16 cellular contexts compared by ENCODE assay signal in the genomic region with DNA sequence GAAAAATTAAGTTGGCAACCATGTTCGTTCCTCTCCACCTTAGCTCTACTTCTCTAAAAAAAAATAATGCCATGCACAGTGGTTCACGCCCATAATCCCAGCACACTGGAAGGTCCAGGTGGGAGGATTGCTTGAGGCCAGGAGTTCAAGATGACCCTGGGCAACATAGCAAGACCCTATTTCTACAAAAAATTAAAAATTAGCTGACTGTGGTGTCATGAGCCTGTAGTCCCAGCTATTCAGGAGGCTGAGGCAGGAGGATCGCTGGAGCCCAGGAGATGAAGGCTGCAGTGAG. TPM values are rescaled to one million over a fixed set of nuclear protein-coding genes. Genes with fewer than 3 reads are reported as not detected.
A peak's percentile ranks its signal among the peaks of the same experiment; 100 is the strongest.
DNase-seq lines count a peak whose midpoint lies in the region; TF ChIP-seq lines count a peak whose summit lies in the region.
"Had no signal": no experiment of that assay in that cellular context is flagged by ENCODE, and none has a peak within 500 bp of the region (broad histone marks: within the 10 kb centered on the region; RNA-seq: fewer than 3 reads in every experiment).

No MANE protein-coding gene starts in this region.

- no peaks in the 10 kb centered on the region for H3K79me2 ChIP-seq in hepatocyte

- POLR2A ChIA-PET in MCF 10A (lab: Yijun Ruan, JAX), result interaction anchor here (1.2 kb wide), 1 partner anchor 20 kb away, joined by 3 read pairs; no protein-coding TSS in a partner anchor
- POLR2A ChIA-PET in RWPE1 (lab: Yijun Ruan, JAX; ENCODE audit: low non-redundant PET), result no interaction called here

- H3K9me3 Mint-ChIP-seq in MCF 10A (ENCODE audit: unreplicated experiment), result no peaks in the 10 kb centered on the region
- H3K9me3 Mint-ChIP-seq: CD8-positive, alpha-beta T cell; HFFc6 had no signal

- H3K36me3 ChIP-seq in breast epithelium (no peaks in the 10 kb centered on the region), hepatocyte (replicated peaks; ENCODE audit: insufficient read depth, low read depth) (no peaks in the 10 kb centered on the region)

- no peaks in the 10 kb centered on the region for H3K36me3 Mint-ChIP-seq in MCF 10A (ENCODE audit: insufficient read depth, unreplicated experiment)
- H3K36me3 Mint-ChIP-seq: CD14-positive monocyte; CD8-positive, alpha-beta T cell had no signal

- H3K27ac ChIP-seq in breast epithelium (peak overlapping the region; percentile 68 to 74), RWPE1 (peak overlapping the region; percentile 79), hepatocyte (peak overlapping the region; percentile 95)
- H3K27ac ChIP-seq: 22Rv1 had no signal

- H3K4me3 ChIP-seq in breast epithelium (no peak overlapping the region), hepatocyte (no peak overlapping the region)

- TF ChIP-seq POLR2A in breast epithelium (IDR thresholded peaks at IDR 0.05), result no peak

- H3K4me1 ChIP-seq in breast epithelium (peaks cover 5 to 6% of the 10 kb centered on the region in 2 donors), hepatocyte (ENCODE audit: insufficient read depth) (peaks cover 16% of the 10 kb centered on the region)

- peaks cover 2% of the 10 kb centered on the region for H3K27me3 Mint-ChIP-seq in MCF 10A (ENCODE audit: insufficient read depth, unreplicated experiment)

- TF ChIP-seq CTCF in breast epithelium (IDR thresholded peaks at IDR 0.05) (no peak), MCF 10A (IDR thresholded peaks at IDR 0.05; ENCODE audit: unreplicated experiment) (no peak), RWPE1 (conservative IDR thresholded peaks at IDR 0.05; ENCODE audit: low read depth) (no peak), hepatocyte (IDR thresholded peaks at IDR 0.05; ENCODE audit: poor library complexity) (no peak)

- CTCF ChIA-PET in MCF 10A (lab: Yijun Ruan, JAX) (interaction anchor here (2.9 kb wide), 1 partner anchor 50 kb away, joined by 10 read pairs; no protein-coding TSS in a partner anchor), RWPE1 (lab: Yijun Ruan, JAX) (no interaction called here)

- H3K4me1 Mint-ChIP-seq in MCF 10A (ENCODE audit: insufficient read depth, unreplicated experiment), result peaks cover 16% of the 10 kb centered on the region
- H3K4me1 Mint-ChIP-seq: IgD-negative memory B cell had no signal

- BruUV-seq in MCF 10A (replicated peaks; lab: Mats Ljungman, UMichigan), result no TSS peak

- intact Hi-C loops in breast epithelium (cut with DNase I; ENCODE audit: low total_unique reads), result no loop called here
- intact Hi-C loops in MCF 10A (cut with micrococcal nuclease), result loop anchor here (2.0 to 10.0 kb wide), 2 partner anchors 47 to 1265 kb away; no protein-coding TSS in a partner anchor

- no peak overlapping the region for H3K27ac Mint-ChIP-seq in MCF 10A (ENCODE audit: low read depth, unreplicated experiment)
- H3K27ac Mint-ChIP-seq: CD8-positive, alpha-beta T cell; HFFc6; IgD-negative memory B cell had no signal

- H3K4me3 Mint-ChIP-seq in MCF 10A (ENCODE audit: unreplicated experiment), result no peak overlapping the region
- H3K4me3 Mint-ChIP-seq: CD8-positive, alpha-beta T cell; HFFc6; IgD-negative memory B cell had no signal

- H2AFZ ChIP-seq in hepatocyte, result no peak overlapping the region

- H3K27me3 ChIP-seq in breast epithelium (no peaks in the 10 kb centered on the region), hepatocyte (no peaks in the 10 kb centered on the region)

- H3K9me3 ChIP-seq in breast epithelium (no peaks in the 10 kb centered on the region), hepatocyte (ENCODE audit: low read depth) (no peaks in the 10 kb centered on the region)

- no peaks in the 10 kb centered on the region for H4K20me1 ChIP-seq in hepatocyte (ENCODE audit: insufficient read depth, poor library complexity, severe bottlenecking)

- no peak for DNase-seq in breast epithelium (ENCODE audit: low spot score in 2 of 2)
- no peak for DNase-seq in MCF 10A (ENCODE audit: unreplicated experiment)
- DNase-seq in RWPE1 (ENCODE audit: low spot score), result no peak
- no peak for DNase-seq in hepatocyte (ENCODE audit: low spot score)
- no peak for DNase-seq in NCI-H524 (lab: John Stamatoyannopoulos, UW)
- DNase-seq in SK-N-DZ (ENCODE audit: low spot score), result no peak
- no peak for DNase-seq in activated CD8-positive, alpha-beta memory T cell treated with anti-CD3 and anti-CD28 coated beads, Interleukin-2, amount 50 U/mL, for 48 hours
- DNase-seq in hepatic stellate cell (ENCODE audit: low spot score), result no peak
- DNase-seq: CD8-positive, alpha-beta T cell; COR-L47; DMS53; HCEC 1CT; HFFc6 had no signal

- H3K4me2 ChIP-seq in hepatocyte, result no peak overlapping the region

- H3K9me2 ChIP-seq in hepatocyte (replicated peaks; ENCODE audit: insufficient read depth), result no peaks in the 10 kb centered on the region

- 93% methylated on average over 3 of the region's 3 CpGs for WGBS in hepatocyte (ENCODE audit: low lambda C conversion rate, missing lambda C conversion rate)

RNA-seq across cellular contexts. Expression of a gene that starts 40.1 kb away (rescaled TPM):
- total RNA-seq in breast epithelium (10 to 100 TPM in 2 of 3 donors, 1 to 10 TPM in 1; 6.2 to 42.3 (median 22.5) TPM), MCF 10A (2022) (12.3 and 16.4 TPM in 2 replicates), hepatocyte (7.7 and 8.3 TPM in 2 replicates)
- polyA plus RNA-seq in hepatocyte, result 14.7 and 16.8 TPM in 2 replicates
- not detected in 2 replicates for polyA plus RNA-seq in SK-N-DZ (2014; cell fraction: cytosol; rRNA removed)
- polyA plus RNA-seq in SK-N-DZ (2014; cell fraction: nucleus; rRNA removed), result not detected in 2 replicates
- polyA plus RNA-seq: CD14-positive monocyte had no signal
